ENCODE assay signal across 17 cellular contexts in genomic region chr9:126431112-126431742, GRCh38.
"Had no signal": no experiment of that assay in that cellular context is flagged by ENCODE, and none has a peak within 500 bp of the region (broad histone marks: within the 10 kb centered on the region; RNA-seq: fewer than 3 reads in every experiment).

No MANE protein-coding gene starts in this region.

- H3K36me3 Mint-ChIP-seq: activated naive CD4-positive, alpha-beta T cell treated with anti-CD3 and anti-CD28 coated beads, Interleukin-2, amount 50 U/mL, for 24 hours; T-cell had no signal

- ATAC-seq: activated CD8-positive, alpha-beta T cell treated with anti-CD3 and anti-CD28 coated beads for 36 hours; activated T-cell treated with anti-CD3 and anti-CD28 coated beads, Interleukin-2, amount 50 U/mL, for 72 hours; esophagus mucosa; gastrocnemius medialis; T-cell; upper lobe of right lung had no signal

- H3K27me3 ChIP-seq: ascending aorta, gastrocnemius medialis, stomach, upper lobe of right lung had no signal

- DNase-seq: activated CD4-positive, alpha-beta T cell treated with anti-CD3 and anti-CD28 coated beads, Interleukin-2, amount 10 ng/mL, durations not matched to agents 24 days and 14 days; activated CD8-positive, alpha-beta T cell treated with anti-CD3 and anti-CD28 coated beads for 36 hours; activated gamma-delta T cell; activated T-cell treated with anti-CD3 and anti-CD28 coated beads, Interleukin-2, amount 50 U/mL, for 72 hours; cerebellar nuclear complex; effector CD8-positive, alpha-beta T cell; gastrocnemius medialis; left ventricle myocardium inferior; mammary epithelial cell; nephron progenitor cell; stomach; T-cell; upper lobe of right lung had no signal

- H3K4me3 Mint-ChIP-seq: activated CD4-positive, alpha-beta T cell treated with anti-CD3 and anti-CD28 coated beads, Interleukin-2, amount 10 ng/mL, durations not matched to agents 24 days and 14 days; activated CD8-positive, alpha-beta T cell treated with anti-CD3 and anti-CD28 coated beads for 36 hours; activated naive CD4-positive, alpha-beta T cell treated with anti-CD3 and anti-CD28 coated beads, Interleukin-2, amount 50 U/mL, for 24 hours; activated T-cell treated with anti-CD3 and anti-CD28 coated beads, Interleukin-2, amount 50 U/mL, for 72 hours; nephron progenitor cell; T-cell had no signal

- H3K27ac Mint-ChIP-seq: activated CD4-positive, alpha-beta T cell treated with anti-CD3 and anti-CD28 coated beads, Interleukin-2, amount 10 ng/mL, durations not matched to agents 24 days and 14 days; activated CD8-positive, alpha-beta T cell treated with anti-CD3 and anti-CD28 coated beads for 36 hours; activated naive CD4-positive, alpha-beta T cell treated with anti-CD3 and anti-CD28 coated beads, Interleukin-2, amount 50 U/mL, for 24 hours; activated T-cell treated with anti-CD3 and anti-CD28 coated beads, Interleukin-2, amount 50 U/mL, for 72 hours; nephron progenitor cell had no signal

- H3K9me3 Mint-ChIP-seq: activated CD4-positive, alpha-beta T cell treated with anti-CD3 and anti-CD28 coated beads, Interleukin-2, amount 10 ng/mL, durations not matched to agents 24 days and 14 days; activated CD8-positive, alpha-beta T cell treated with anti-CD3 and anti-CD28 coated beads for 36 hours; activated naive CD4-positive, alpha-beta T cell treated with anti-CD3 and anti-CD28 coated beads, Interleukin-2, amount 50 U/mL, for 24 hours; activated T-cell treated with anti-CD3 and anti-CD28 coated beads, Interleukin-2, amount 50 U/mL, for 72 hours; nephron progenitor cell; T-cell had no signal

- H3K27ac ChIP-seq: ascending aorta, gastrocnemius medialis, left ventricle myocardium inferior, stomach, thoracic aorta, upper lobe of right lung had no signal

- H3K4me3 ChIP-seq: ascending aorta, gastrocnemius medialis, left ventricle myocardium inferior, stomach, thoracic aorta, upper lobe of right lung had no signal

- H3K27me3 Mint-ChIP-seq: activated CD8-positive, alpha-beta T cell treated with anti-CD3 and anti-CD28 coated beads for 36 hours; activated naive CD4-positive, alpha-beta T cell treated with anti-CD3 and anti-CD28 coated beads, Interleukin-2, amount 50 U/mL, for 24 hours; T-cell had no signal

- H3K4me1 Mint-ChIP-seq: activated naive CD4-positive, alpha-beta T cell treated with anti-CD3 and anti-CD28 coated beads, Interleukin-2, amount 50 U/mL, for 24 hours; T-cell had no signal
